ENCODE assay signal across 1 cellular context in the genomic region with DNA sequence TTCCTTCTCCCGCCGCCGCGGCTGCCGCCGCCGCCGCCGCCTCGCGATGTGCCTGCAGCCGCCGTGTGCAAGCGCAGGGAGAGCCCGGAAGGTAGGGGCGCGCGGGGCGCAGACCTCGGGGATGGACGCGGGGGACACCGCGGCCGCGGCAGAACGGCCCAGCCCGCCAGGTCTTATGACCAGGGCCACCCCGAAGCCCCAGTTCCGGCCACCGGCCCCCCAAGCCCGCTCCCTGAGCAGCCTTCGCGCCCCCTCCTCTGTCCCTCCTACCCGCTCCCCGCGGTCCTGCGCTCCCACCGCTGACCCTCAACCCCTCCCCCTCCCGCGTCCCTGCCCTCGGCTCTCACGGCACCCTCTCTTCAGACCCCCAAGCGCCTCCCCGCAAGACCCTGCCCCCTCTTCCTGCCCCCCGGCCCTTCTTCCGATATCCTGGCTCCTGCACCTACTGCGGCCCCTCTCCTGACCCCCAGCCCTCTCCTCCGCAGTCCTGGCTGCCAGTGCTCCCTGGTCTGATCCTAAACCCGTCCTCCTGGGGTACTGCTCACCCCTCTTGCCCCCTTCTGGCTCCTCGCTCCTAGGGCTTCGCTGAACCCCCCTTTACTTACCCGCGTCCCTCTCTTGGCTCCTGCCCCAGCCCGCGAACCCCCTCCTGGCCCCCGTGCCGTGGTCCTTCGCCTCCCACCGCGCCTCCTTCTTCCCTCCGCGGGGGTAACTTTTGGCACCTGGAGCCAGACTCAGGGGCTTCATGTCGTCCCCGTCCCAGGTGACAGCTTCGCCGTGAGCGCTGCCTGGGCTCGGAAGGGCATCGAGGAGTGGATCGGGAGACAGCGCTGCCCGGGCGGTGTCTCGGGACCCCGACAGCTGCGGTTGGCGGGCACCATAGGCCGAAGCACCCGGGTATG.
TF ChIP-seq lines count a peak whose summit lies in the region.

No MANE protein-coding gene starts in this region.

TF ChIP-seq in K562, 482 proteins besides CTCF, POLR2A, EP300 and RAD21 (continued from another document):
- TF ChIP-seq, protein P1, sequence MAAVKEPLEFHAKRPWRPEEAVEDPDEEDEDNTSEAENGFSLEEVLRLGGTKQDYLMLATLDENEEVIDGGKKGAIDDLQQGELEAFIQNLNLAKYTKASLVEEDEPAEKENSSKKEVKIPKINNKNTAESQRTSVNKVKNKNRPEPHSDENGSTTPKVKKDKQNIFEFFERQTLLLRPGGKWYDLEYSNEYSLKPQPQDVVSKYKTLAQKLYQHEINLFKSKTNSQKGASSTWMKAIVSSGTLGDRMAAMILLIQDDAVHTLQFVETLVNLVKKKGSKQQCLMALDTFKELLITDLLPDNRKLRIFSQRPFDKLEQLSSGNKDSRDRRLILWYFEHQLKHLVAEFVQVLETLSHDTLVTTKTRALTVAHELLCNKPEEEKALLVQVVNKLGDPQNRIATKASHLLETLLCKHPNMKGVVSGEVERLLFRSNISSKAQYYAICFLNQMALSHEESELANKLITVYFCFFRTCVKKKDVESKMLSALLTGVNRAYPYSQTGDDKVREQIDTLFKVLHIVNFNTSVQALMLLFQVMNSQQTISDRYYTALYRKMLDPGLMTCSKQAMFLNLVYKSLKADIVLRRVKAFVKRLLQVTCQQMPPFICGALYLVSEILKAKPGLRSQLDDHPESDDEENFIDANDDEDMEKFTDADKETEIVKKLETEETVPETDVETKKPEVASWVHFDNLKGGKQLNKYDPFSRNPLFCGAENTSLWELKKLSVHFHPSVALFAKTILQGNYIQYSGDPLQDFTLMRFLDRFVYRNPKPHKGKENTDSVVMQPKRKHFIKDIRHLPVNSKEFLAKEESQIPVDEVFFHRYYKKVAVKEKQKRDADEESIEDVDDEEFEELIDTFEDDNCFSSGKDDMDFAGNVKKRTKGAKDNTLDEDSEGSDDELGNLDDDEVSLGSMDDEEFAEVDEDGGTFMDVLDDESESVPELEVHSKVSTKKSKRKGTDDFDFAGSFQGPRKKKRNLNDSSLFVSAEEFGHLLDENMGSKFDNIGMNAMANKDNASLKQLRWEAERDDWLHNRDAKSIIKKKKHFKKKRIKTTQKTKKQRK (IDR thresholded peaks at IDR 0.05; ENCODE audit: borderline replicate concordance, low read depth, low read length) = no peak
- TF ChIP-seq, protein P2, sequence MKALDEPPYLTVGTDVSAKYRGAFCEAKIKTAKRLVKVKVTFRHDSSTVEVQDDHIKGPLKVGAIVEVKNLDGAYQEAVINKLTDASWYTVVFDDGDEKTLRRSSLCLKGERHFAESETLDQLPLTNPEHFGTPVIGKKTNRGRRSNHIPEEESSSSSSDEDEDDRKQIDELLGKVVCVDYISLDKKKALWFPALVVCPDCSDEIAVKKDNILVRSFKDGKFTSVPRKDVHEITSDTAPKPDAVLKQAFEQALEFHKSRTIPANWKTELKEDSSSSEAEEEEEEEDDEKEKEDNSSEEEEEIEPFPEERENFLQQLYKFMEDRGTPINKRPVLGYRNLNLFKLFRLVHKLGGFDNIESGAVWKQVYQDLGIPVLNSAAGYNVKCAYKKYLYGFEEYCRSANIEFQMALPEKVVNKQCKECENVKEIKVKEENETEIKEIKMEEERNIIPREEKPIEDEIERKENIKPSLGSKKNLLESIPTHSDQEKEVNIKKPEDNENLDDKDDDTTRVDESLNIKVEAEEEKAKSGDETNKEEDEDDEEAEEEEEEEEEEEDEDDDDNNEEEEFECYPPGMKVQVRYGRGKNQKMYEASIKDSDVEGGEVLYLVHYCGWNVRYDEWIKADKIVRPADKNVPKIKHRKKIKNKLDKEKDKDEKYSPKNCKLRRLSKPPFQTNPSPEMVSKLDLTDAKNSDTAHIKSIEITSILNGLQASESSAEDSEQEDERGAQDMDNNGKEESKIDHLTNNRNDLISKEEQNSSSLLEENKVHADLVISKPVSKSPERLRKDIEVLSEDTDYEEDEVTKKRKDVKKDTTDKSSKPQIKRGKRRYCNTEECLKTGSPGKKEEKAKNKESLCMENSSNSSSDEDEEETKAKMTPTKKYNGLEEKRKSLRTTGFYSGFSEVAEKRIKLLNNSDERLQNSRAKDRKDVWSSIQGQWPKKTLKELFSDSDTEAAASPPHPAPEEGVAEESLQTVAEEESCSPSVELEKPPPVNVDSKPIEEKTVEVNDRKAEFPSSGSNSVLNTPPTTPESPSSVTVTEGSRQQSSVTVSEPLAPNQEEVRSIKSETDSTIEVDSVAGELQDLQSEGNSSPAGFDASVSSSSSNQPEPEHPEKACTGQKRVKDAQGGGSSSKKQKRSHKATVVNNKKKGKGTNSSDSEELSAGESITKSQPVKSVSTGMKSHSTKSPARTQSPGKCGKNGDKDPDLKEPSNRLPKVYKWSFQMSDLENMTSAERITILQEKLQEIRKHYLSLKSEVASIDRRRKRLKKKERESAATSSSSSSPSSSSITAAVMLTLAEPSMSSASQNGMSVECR (CRISPR knock-in tag; IDR thresholded peaks at IDR 0.05) = no peak
- TF ChIP-seq SRF (CRISPR knock-in tag; IDR thresholded peaks at IDR 0.05) (no peak), XRCC3 (IDR thresholded peaks at IDR 0.05) (no peak), PHB2 (IDR thresholded peaks at IDR 0.05; ENCODE audit: low read depth) (no peak)
